In the genomic region with DNA sequence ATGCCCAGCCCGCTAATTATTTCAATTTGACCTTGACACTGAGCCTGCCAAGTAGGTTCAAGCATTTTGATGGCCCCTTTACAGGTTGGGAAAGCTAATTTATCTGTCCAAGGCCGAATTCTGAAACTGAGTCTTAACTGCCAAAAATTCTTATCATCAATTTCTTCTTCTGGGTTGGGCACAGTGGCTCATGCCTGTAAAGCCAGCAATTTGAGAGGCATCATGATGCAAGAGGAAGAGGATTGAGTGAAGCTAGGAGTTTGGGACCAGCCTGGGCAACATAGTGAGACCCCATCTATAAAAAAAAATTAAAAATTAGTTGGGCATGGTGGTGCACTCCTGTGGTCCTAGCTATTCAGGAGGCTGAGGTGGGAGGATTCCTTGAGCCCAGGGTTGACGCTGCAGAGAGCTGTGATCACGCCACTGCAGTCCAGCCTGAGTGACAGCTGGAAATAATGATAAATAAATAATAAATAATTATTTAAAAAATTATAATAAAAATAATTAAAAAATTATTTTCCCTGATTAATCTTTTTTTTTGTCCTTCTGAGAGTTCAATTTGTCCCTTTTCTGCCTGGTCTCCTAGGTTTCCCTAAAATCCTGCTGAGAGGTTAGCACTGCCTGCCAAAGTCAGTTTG, we compare ENCODE assay signal across 9 cellular contexts. TPM values are rescaled to one million over a fixed set of nuclear protein-coding genes. Genes with fewer than 3 reads are reported as not detected.
A peak's percentile ranks its signal among the peaks of the same experiment; 100 is the strongest.
DNase-seq lines count a peak whose midpoint lies in the region; ATAC-seq and TF ChIP-seq lines count a peak whose summit lies in the region.
"Had no signal": no experiment of that assay in that cellular context is flagged by ENCODE, and none has a peak within 500 bp of the region (broad histone marks: within the 10 kb centered on the region; RNA-seq: fewer than 3 reads in every experiment).

No MANE protein-coding gene starts in this region.

- intact Hi-C loops in left colon (cut with DNase I, micrococcal nuclease), result no loop called here

- H3K4me1 ChIP-seq in skeletal muscle satellite cell (ENCODE audit: control insufficient read depth, insufficient read depth, low read length), result peaks cover 49% of the 10 kb centered on the region

- CTCF ChIA-PET in activated CD4-positive, alpha-beta memory T cell treated with anti-CD3 and anti-CD28 coated beads, Interleukin-2, amount 10 ng/mL, durations not matched to agents 7 days and 5 days (lab: Charles Lee), result interaction anchor here (0.6 to 3.9 kb wide), 4 partner anchors 13 to 152 kb away, joined by 3 to 21 read pairs (median 6); no protein-coding TSS in a partner anchor

- H3K27me3 ChIP-seq in skeletal muscle satellite cell (ENCODE audit: control insufficient read depth, insufficient read depth, low read length), result no peaks in the 10 kb centered on the region

- peaks cover 34% of the 10 kb centered on the region for H3K4me1 Mint-ChIP-seq in activated CD4-positive, alpha-beta memory T cell treated with anti-CD3 and anti-CD28 coated beads, Interleukin-2, amount 10 ng/mL, durations not matched to agents 7 days and 5 days
- peaks cover 14% of the 10 kb centered on the region for H3K4me1 Mint-ChIP-seq in glutamatergic neuron (ENCODE audit: low read depth, unreplicated experiment)

- H3K27ac Mint-ChIP-seq in activated CD4-positive, alpha-beta memory T cell treated with anti-CD3 and anti-CD28 coated beads, Interleukin-2, amount 10 ng/mL, durations not matched to agents 7 days and 5 days, result peak overlapping the region; percentile 99
- H3K27ac Mint-ChIP-seq in glutamatergic neuron (ENCODE audit: unreplicated experiment), result peak overlapping the region; percentile 99

- POLR2A ChIA-PET in activated CD4-positive, alpha-beta memory T cell treated with anti-CD3 and anti-CD28 coated beads, Interleukin-2, amount 10 ng/mL, durations not matched to agents 7 days and 5 days (lab: Charles Lee), result interaction anchor here (1.2 to 5.0 kb wide), 10 partner anchors 7 to 252 kb away, joined by 3 to 38 read pairs (median 6); a partner anchor contains a TSS

- H3K4me3 ChIP-seq in skeletal muscle satellite cell (ENCODE audit: low read length), result no peak overlapping the region

- no peaks in the 10 kb centered on the region for H3K9me3 ChIP-seq in skeletal muscle satellite cell (replicated peaks; ENCODE audit: low read length)

- peak in 39 of 76 experiments; percentile 7 to 77 (median 37) for DNase-seq in HUDEP-2 (lab: John Stamatoyannopoulos, UW; ENCODE audit: unreplicated experiment in 76 of 76)
- DNase-seq in activated CD4-positive, alpha-beta memory T cell treated with anti-CD3 and anti-CD28 coated beads, Interleukin-2, amount 10 ng/mL, durations not matched to agents 7 days and 5 days, result no peak
- DNase-seq in glutamatergic neuron, result no peak
- no peak for DNase-seq in activated CD8-positive, alpha-beta memory T cell treated with anti-CD3 and anti-CD28 coated beads, Interleukin-2, amount 50 U/mL, for 48 hours
- no peak for DNase-seq in left colon
- DNase-seq in SHP77 (lab: John Stamatoyannopoulos, UW), result no peak
- no peak for DNase-seq in central memory CD4-positive, alpha-beta T cell
- DNase-seq: kidney glomerular epithelial cell had no signal

- TF ChIP-seq CTCF in glutamatergic neuron (IDR thresholded peaks at IDR 0.05; ENCODE audit: partially characterized antibody, unreplicated experiment), result no peak

- H3K4me3 Mint-ChIP-seq in activated CD4-positive, alpha-beta memory T cell treated with anti-CD3 and anti-CD28 coated beads, Interleukin-2, amount 10 ng/mL, durations not matched to agents 7 days and 5 days, result peak overlapping the region; percentile 96
- peak overlapping the region; percentile 90 for H3K4me3 Mint-ChIP-seq in glutamatergic neuron (ENCODE audit: unreplicated experiment)

- peak overlapping the region; percentile 73 for H3K4me2 ChIP-seq in skeletal muscle satellite cell (ENCODE audit: low read length)

- no peaks in the 10 kb centered on the region for H3K27me3 Mint-ChIP-seq in activated CD4-positive, alpha-beta memory T cell treated with anti-CD3 and anti-CD28 coated beads, Interleukin-2, amount 10 ng/mL, durations not matched to agents 7 days and 5 days
- H3K27me3 Mint-ChIP-seq in glutamatergic neuron (ENCODE audit: unreplicated experiment), result peaks cover 8% of the 10 kb centered on the region

- H3K36me3 Mint-ChIP-seq in activated CD4-positive, alpha-beta memory T cell treated with anti-CD3 and anti-CD28 coated beads, Interleukin-2, amount 10 ng/mL, durations not matched to agents 7 days and 5 days (ENCODE audit: low read depth), result peaks cover 25% of the 10 kb centered on the region
- no peaks in the 10 kb centered on the region for H3K36me3 Mint-ChIP-seq in glutamatergic neuron (ENCODE audit: unreplicated experiment)

- no peaks in the 10 kb centered on the region for H3K9me3 Mint-ChIP-seq in activated CD4-positive, alpha-beta memory T cell treated with anti-CD3 and anti-CD28 coated beads, Interleukin-2, amount 10 ng/mL, durations not matched to agents 7 days and 5 days
- H3K9me3 Mint-ChIP-seq in glutamatergic neuron (ENCODE audit: unreplicated experiment), result peaks cover 11% of the 10 kb centered on the region

- peak overlapping the region; percentile 96 for H3K9ac ChIP-seq in skeletal muscle satellite cell (ENCODE audit: low read depth, low read length)

- H3K36me3 ChIP-seq in skeletal muscle satellite cell (ENCODE audit: insufficient read depth, low read length), result peaks cover 7% of the 10 kb centered on the region

- no peak for ATAC-seq in left colon

RNA-seq across cellular contexts. Expression of a gene that starts 1.3 kb away (rescaled TPM):
- total RNA-seq in activated CD4-positive, alpha-beta memory T cell treated with anti-CD3 and anti-CD28 coated beads, Interleukin-2, amount 10 ng/mL, durations not matched to agents 7 days and 5 days, result 100 to 1,000 TPM; 150 to 160 TPM
- total RNA-seq in glutamatergic neuron (ENCODE audit: unreplicated experiment) (147 TPM), left colon (100 to 1,000 TPM; 122 to 224 TPM)
- total RNA-seq in skeletal muscle satellite cell (2012; rRNA removed), result 85.8 and 177 TPM in 2 replicates

Comparison
In these comparisons a context has a peak if more than half of its experiments do, and no peak if none do; other contexts are left out.
1. DNase-seq: peak in HUDEP-2 (39 of 76); none in activated CD4-positive, alpha-beta memory T cell treated with anti-CD3 and anti-CD28 coated beads, Interleukin-2, amount 10 ng/mL, durations not matched to agents 7 days and 5 days (single experiment), glutamatergic neuron (single experiment), activated CD8-positive, alpha-beta memory T cell treated with anti-CD3 and anti-CD28 coated beads, Interleukin-2, amount 50 U/mL, for 48 hours (single experiment), left colon (0 of 2), SHP77 (0 of 2) and central memory CD4-positive, alpha-beta T cell (single experiment).